In genomic region chr19:1884291-1884718, GRCh38 we compare ENCODE assay signal across 8 cellular contexts. TPM values are rescaled to one million over a fixed set of nuclear protein-coding genes. Genes with fewer than 3 reads are reported as not detected.
DNase-seq lines count a peak whose midpoint lies in the region; ATAC-seq, FAIRE-seq and TF ChIP-seq lines count a peak whose summit lies in the region.

No MANE protein-coding gene starts in this region.

- no peak for TF ChIP-seq CTCF in endothelial cell of umbilical vein (IDR thresholded peaks at IDR 0.05; ENCODE audit: extremely low read depth in 1 of 2, insufficient read depth in 1 of 2, low read depth in 1 of 2, low read length in 2 of 2)
- no peak for TF ChIP-seq CTCF in pancreas (IDR thresholded peaks at IDR 0.05)

- H3K4me1 ChIP-seq in ES-I3 (ENCODE audit: insufficient read depth, low read length) = peaks cover 20% of the 10 kb centered on the region
- H3K4me1 ChIP-seq in endothelial cell of umbilical vein (ENCODE audit: control insufficient read depth, extremely low read depth, insufficient read depth, low read length) = peaks cover 27% of the 10 kb centered on the region
- H3K4me1 ChIP-seq in pancreas = peaks cover 0 to 13% (median 10%) of the 10 kb centered on the region in 3 donors

- FAIRE-seq in endothelial cell of umbilical vein (lab: Jason Lieb, UNC) (no peak), pancreas (lab: Jason Lieb, UNC) (no peak)

- peak; percentile 26 for ATAC-seq in T-helper 17 cell
- ATAC-seq in pancreas = peak in 1 of 4 donors; percentile 2
- ATAC-seq in GM19395 (IDR thresholded peaks at IDR 0.05; ENCODE audit: unreplicated experiment) = no peak
- ATAC-seq in HG02870 (IDR thresholded peaks at IDR 0.05; ENCODE audit: unreplicated experiment) = no peak

- no peaks in the 10 kb centered on the region for H3K27me3 Mint-ChIP-seq in T-helper 17 cell

- no peaks in the 10 kb centered on the region for H3K9me3 ChIP-seq in ES-I3 (ENCODE audit: control insufficient read depth, insufficient read depth, low read length)
- no peaks in the 10 kb centered on the region for H3K9me3 ChIP-seq in T-helper 17 cell (ENCODE audit: control insufficient read depth, low read length, poor library complexity, severe bottlenecking)
- H3K9me3 ChIP-seq in endothelial cell of umbilical vein (replicated peaks; ENCODE audit: control insufficient read depth, insufficient read depth, low read length) = no peaks in the 10 kb centered on the region
- H3K9me3 ChIP-seq in pancreas = no peaks in the 10 kb centered on the region

- DNase-seq in T-helper 17 cell = peak in 1 of 3 donors; percentile 30
- DNase-seq in endothelial cell of umbilical vein (ENCODE audit: low read depth, low spot score) = no peak
- DNase-seq in pancreas = peak in 2 of 6 donors; percentile 27 to 38
- no peak for DNase-seq in NCI-H2081 (lab: John Stamatoyannopoulos, UW)
- no peak for DNase-seq in NCI-H146 (lab: John Stamatoyannopoulos, UW)

- no peak overlapping the region for H2AFZ ChIP-seq in endothelial cell of umbilical vein (ENCODE audit: low read depth, low read length)

- peak overlapping the region; percentile 83 to 92 (median 88) for H3K4me3 ChIP-seq in endothelial cell of umbilical vein (replicated peaks in 1 of 3; ENCODE audit: insufficient read depth in 1 of 3, low read depth in 1 of 3, low read length in 3 of 3)
- peak overlapping the region; percentile 68 to 90 (median 74) for H3K4me3 ChIP-seq in pancreas

- H3K36me3 Mint-ChIP-seq in T-helper 17 cell (ENCODE audit: low read depth) = peaks cover 6% of the 10 kb centered on the region

- H3K4me2 ChIP-seq in endothelial cell of umbilical vein (ENCODE audit: insufficient read depth, low read length) = peak overlapping the region; percentile 75

- H3K4me1 Mint-ChIP-seq in T-helper 17 cell = peaks cover 34% of the 10 kb centered on the region

- peak overlapping the region; percentile 100 for H3K27ac Mint-ChIP-seq in T-helper 17 cell

- H3K9me1 ChIP-seq in endothelial cell of umbilical vein (replicated peaks; ENCODE audit: control insufficient read depth, extremely low read depth, insufficient read depth, low read length) = no peaks in the 10 kb centered on the region

- POLR2A ChIA-PET in endothelial cell of umbilical vein (lab: Charles Lee) = no interaction called here

- H3K36me3 ChIP-seq in ES-I3 (ENCODE audit: insufficient read depth, low read length) (no peaks in the 10 kb centered on the region), endothelial cell of umbilical vein (ENCODE audit: control insufficient read depth in 2 of 2, extremely low read depth in 1 of 2, insufficient read depth in 2 of 2, low read length in 2 of 2) (peaks cover 0 to 1% of the 10 kb centered on the region in 2 experiments), pancreas (peaks cover 0 to 5% (median 0%) of the 10 kb centered on the region in 3 donors)

- intact Hi-C loops in endothelial cell of umbilical vein (cut with micrococcal nuclease) = loop anchor here (2.0 kb wide), 1 partner anchor 20 kb away; no protein-coding TSS in a partner anchor
- intact Hi-C loops in pancreas (cut with DNase I) = no loop called here

- peak overlapping the region; percentile 78 for H3K27ac ChIP-seq in endothelial cell of umbilical vein (ENCODE audit: insufficient read depth, low read depth, low read length)
- H3K27ac ChIP-seq in pancreas = peak overlapping the region in 2 of 4 donors; percentile 57 to 68

- peak overlapping the region; percentile 98 for H3K4me3 Mint-ChIP-seq in T-helper 17 cell

- WGBS in pancreas, 2 donors = 1 to 2% methylated on average over 11 of the region's 11 CpGs

- H3K9ac ChIP-seq in ES-I3 (ENCODE audit: low read depth, low read length) (peak overlapping the region; percentile 82; the same call in 1 of the 2 replicates), endothelial cell of umbilical vein (replicated peaks; ENCODE audit: extremely low read depth, insufficient read depth, low read length) (peak overlapping the region; percentile 87)

- H3K79me2 ChIP-seq in endothelial cell of umbilical vein (ENCODE audit: control insufficient read depth, insufficient read depth, low read length) = peaks cover 38% of the 10 kb centered on the region

- H3K27me3 ChIP-seq in endothelial cell of umbilical vein (ENCODE audit: control insufficient read depth in 2 of 2, insufficient read depth in 2 of 2, low read length in 2 of 2) = no peaks in the 10 kb centered on the region
- H3K27me3 ChIP-seq in pancreas = no peaks in the 10 kb centered on the region

- CTCF ChIA-PET in endothelial cell of umbilical vein (lab: Charles Lee) = interaction anchor here (1.0 to 2.4 kb wide), 3 partner anchors 8 to 20 kb away, joined by 6 to 12 read pairs (median 8); no protein-coding TSS in a partner anchor

- TSS peak; percentile 38 for BruUV-seq in endothelial cell of umbilical vein (replicated peaks; lab: Mats Ljungman, UMichigan)

- no peaks in the 10 kb centered on the region for H4K20me1 ChIP-seq in endothelial cell of umbilical vein (replicated peaks; ENCODE audit: control insufficient read depth, extremely low read depth, insufficient read depth, low read length)

- dilution Hi-C loops in endothelial cell of umbilical vein (cut with MboI; ENCODE audit: extremely low pct_ligation_motif_present, low sequenced_read_pairs) = no loop called here

- no peak for TF ChIP-seq POLR2A in endothelial cell of umbilical vein (IDR thresholded peaks at IDR 0.05; ENCODE audit: low read depth, low read length)

TF ChIP-seq in endothelial cell of umbilical vein, 7 proteins besides CTCF, POLR2A, EP300 and RAD21 (continues in another document):
- TF ChIP-seq EZH2 (IDR thresholded peaks at IDR 0.05; ENCODE audit: borderline replicate concordance, low read depth, low read length, severe bottlenecking) = no peak
- TF ChIP-seq GATA2 (IDR thresholded peaks at IDR 0.05; ENCODE audit: insufficient read depth, insufficient read length, low read depth, low read length) = no peak

RNA-seq across cellular contexts. Expression of gene ABHD17A, which starts 1.0 kb away (rescaled TPM):
- total RNA-seq in T-helper 17 cell (100 to 1,000 TPM; 121 to 125 TPM), endothelial cell of umbilical vein (89.8 and 97.0 TPM in 2 replicates), pancreas (10 to 100 TPM; 21.1 to 30.8 (median 24.4) TPM)
- polyA plus RNA-seq in endothelial cell of umbilical vein (143 and 179 TPM in 2 replicates), pancreas (10 to 100 TPM; 62.4 to 71.0 TPM)
- 38.4 and 71.7 TPM in 2 replicates for polyA plus RNA-seq in endothelial cell of umbilical vein (2011; cell fraction: cytosol; rRNA removed)
- 76.9 and 77.9 TPM in 2 replicates for polyA plus RNA-seq in endothelial cell of umbilical vein (2011; cell fraction: nucleus; rRNA removed)
- 29.4 and 57.3 TPM in 2 replicates for polyA plus RNA-seq in endothelial cell of umbilical vein (2012)
- polyA minus RNA-seq in endothelial cell of umbilical vein = 41.1 and 52.8 TPM in 2 replicates
- polyA minus RNA-seq in endothelial cell of umbilical vein (2011; cell fraction: cytosol; rRNA and poly(A)+ RNA removed) = 28.8 TPM
- 11.6 and 18.8 TPM in 2 replicates for polyA minus RNA-seq in endothelial cell of umbilical vein (2011; cell fraction: nucleus; rRNA and poly(A)+ RNA removed)

RNA-seq across cellular contexts. Expression of gene ADAT3, which starts 20.9 kb away (rescaled TPM):
- total RNA-seq in T-helper 17 cell (1 to 10 TPM; 6.4 to 8.5 TPM), endothelial cell of umbilical vein (8.0 and 11.7 TPM in 2 replicates), pancreas (1 to 10 TPM; 2.0 to 6.5 (median 4.5) TPM)
- polyA plus RNA-seq in endothelial cell of umbilical vein (5.7 and 8.6 TPM in 2 replicates), pancreas (10 to 100 TPM in 1 of 2 donors, 1 to 10 TPM in 1; 5.2 to 10.1 TPM)
- polyA plus RNA-seq in endothelial cell of umbilical vein (2011; cell fraction: cytosol; rRNA removed) = 1.1 and 2.6 TPM in 2 replicates
- 3.4 and 3.8 TPM in 2 replicates for polyA plus RNA-seq in endothelial cell of umbilical vein (2011; cell fraction: nucleus; rRNA removed)
- polyA plus RNA-seq in endothelial cell of umbilical vein (2012) = 1.7 and 2.9 TPM in 2 replicates
- polyA minus RNA-seq in endothelial cell of umbilical vein = 2.0 and 3.3 TPM in 2 replicates
- 5.0 TPM for polyA minus RNA-seq in endothelial cell of umbilical vein (2011; cell fraction: cytosol; rRNA and poly(A)+ RNA removed)
- polyA minus RNA-seq in endothelial cell of umbilical vein (2011; cell fraction: nucleus; rRNA and poly(A)+ RNA removed) = 2.8 and 7.1 TPM in 2 replicates

RNA-seq across cellular contexts. Expression of gene SCAMP4, which starts 20.9 kb away (rescaled TPM):
- 10 to 100 TPM; 19.2 to 20.7 TPM for total RNA-seq in T-helper 17 cell
- 68.2 and 72.2 TPM in 2 replicates for total RNA-seq in endothelial cell of umbilical vein
- 24.4 and 29.6 TPM in 2 replicates for polyA plus RNA-seq in endothelial cell of umbilical vein
- 16.1 and 22.8 TPM in 2 replicates for polyA plus RNA-seq in endothelial cell of umbilical vein (2011; cell fraction: cytosol; rRNA removed)
- polyA plus RNA-seq in endothelial cell of umbilical vein (2011; cell fraction: nucleus; rRNA removed) = 33.4 and 36.5 TPM in 2 replicates
- 28.5 and 51.3 TPM in 2 replicates for polyA plus RNA-seq in endothelial cell of umbilical vein (2012)
- polyA minus RNA-seq in endothelial cell of umbilical vein = 23.8 and 26.8 TPM in 2 replicates
- polyA minus RNA-seq in endothelial cell of umbilical vein (2011; cell fraction: cytosol; rRNA and poly(A)+ RNA removed) = 29.4 TPM
- 16.2 and 22.0 TPM in 2 replicates for polyA minus RNA-seq in endothelial cell of umbilical vein (2011; cell fraction: nucleus; rRNA and poly(A)+ RNA removed)
- total RNA-seq in pancreas = 10 to 100 TPM; 23.0 to 52.2 (median 30.7) TPM
- 10 to 100 TPM; 40.8 to 49.3 TPM for polyA plus RNA-seq in pancreas

RNA-seq across cellular contexts. Expression of gene KLF16, which starts 20.9 kb away (rescaled TPM):
- total RNA-seq in T-helper 17 cell (10 to 100 TPM; 37.9 to 46.5 TPM), endothelial cell of umbilical vein (36.6 and 38.0 TPM in 2 replicates), pancreas (10 to 100 TPM in 1 of 6 donors, 1 to 10 TPM in 5; 4.3 to 10.4 (median 7.9) TPM)
- polyA plus RNA-seq in endothelial cell of umbilical vein (11.6 and 22.6 TPM in 2 replicates), pancreas (1 to 10 TPM; 5.1 to 8.2 TPM)
- 6.0 and 10.4 TPM in 2 replicates for polyA plus RNA-seq in endothelial cell of umbilical vein (2011; cell fraction: cytosol; rRNA removed)
- 4.4 and 4.6 TPM in 2 replicates for polyA plus RNA-seq in endothelial cell of umbilical vein (2011; cell fraction: nucleus; rRNA removed)
- polyA plus RNA-seq in endothelial cell of umbilical vein (2012) = 12.1 and 19.5 TPM in 2 replicates
- polyA minus RNA-seq in endothelial cell of umbilical vein = 3.1 and 3.2 TPM in 2 replicates
- polyA minus RNA-seq in endothelial cell of umbilical vein (2011; cell fraction: cytosol; rRNA and poly(A)+ RNA removed) = 19.7 TPM
- 2.0 and 3.2 TPM in 2 replicates for polyA minus RNA-seq in endothelial cell of umbilical vein (2011; cell fraction: nucleus; rRNA and poly(A)+ RNA removed)

RNA-seq across cellular contexts. Expression of gene REXO1, which starts 36.0 kb away (rescaled TPM):
- total RNA-seq in T-helper 17 cell (100 to 1,000 TPM in 1 of 2 donors, 10 to 100 TPM in 1; 98.7 to 107 TPM), endothelial cell of umbilical vein (41.1 and 44.6 TPM in 2 replicates), pancreas (10 to 100 TPM; 10.5 to 16.6 (median 15.1) TPM)
- polyA plus RNA-seq in endothelial cell of umbilical vein (56.9 and 88.8 TPM in 2 replicates), pancreas (10 to 100 TPM; 29.5 to 42.2 TPM)
- polyA plus RNA-seq in endothelial cell of umbilical vein (2011; cell fraction: cytosol; rRNA removed) = 18.9 and 26.1 TPM in 2 replicates
- polyA plus RNA-seq in endothelial cell of umbilical vein (2011; cell fraction: nucleus; rRNA removed) = 112 and 117 TPM in 2 replicates
- 23.1 and 32.6 TPM in 2 replicates for polyA plus RNA-seq in endothelial cell of umbilical vein (2012)
- 13.5 and 14.6 TPM in 2 replicates for polyA minus RNA-seq in endothelial cell of umbilical vein
- polyA minus RNA-seq in endothelial cell of umbilical vein (2011; cell fraction: cytosol; rRNA and poly(A)+ RNA removed) = 18.6 TPM
- polyA minus RNA-seq in endothelial cell of umbilical vein (2011; cell fraction: nucleus; rRNA and poly(A)+ RNA removed) = 13.1 and 32.2 TPM in 2 replicates
